In the genomic region with DNA sequence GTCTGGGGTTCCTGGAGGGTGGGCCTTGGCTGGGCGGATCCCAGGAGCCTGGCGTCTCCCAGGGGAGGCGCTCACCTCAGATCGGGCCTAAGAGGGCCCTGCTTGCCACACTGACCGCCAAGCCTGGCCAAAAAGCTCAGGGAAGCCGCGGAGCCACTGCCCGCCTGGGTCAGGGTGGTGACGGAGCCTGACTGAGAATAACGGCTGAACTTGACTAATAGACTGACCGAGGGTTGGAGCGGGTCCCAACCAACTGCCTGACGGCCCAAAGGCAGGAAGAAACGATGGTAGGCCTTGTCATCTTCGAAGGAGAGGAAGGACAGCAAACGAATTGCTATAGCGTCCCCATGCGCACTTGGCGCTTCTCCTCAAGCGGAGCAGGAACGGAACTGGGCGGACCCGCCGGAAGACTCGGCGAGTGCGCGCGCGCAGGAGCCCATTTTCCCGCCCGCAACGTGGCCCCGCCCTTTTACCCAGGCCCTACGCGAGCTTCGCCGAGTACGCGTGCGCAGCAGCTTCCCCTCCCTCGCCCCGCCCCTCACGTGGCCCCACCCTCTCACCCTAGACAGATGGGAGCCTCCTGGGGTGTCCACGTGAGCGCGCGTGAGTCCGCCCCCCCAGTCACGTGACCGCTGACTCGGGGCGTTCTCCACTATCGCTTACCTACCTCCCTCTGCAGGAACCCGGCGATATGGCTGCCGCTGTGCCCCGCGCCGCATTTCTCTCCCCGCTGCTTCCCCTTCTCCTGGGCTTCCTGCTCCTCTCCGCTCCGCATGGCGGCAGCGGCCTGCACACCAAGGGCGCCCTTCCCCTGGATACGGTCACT, we compare ENCODE assay signal across 1 cellular context.
A peak's percentile ranks its signal among the peaks of the same experiment; 100 is the strongest.
TF ChIP-seq lines count a peak whose summit lies in the region.

A gene (plus strand): TSS at position 652 of the 826 bp plus-strand sequence. CDS start 40 bp downstream, at position 692.
A gene (minus strand): TSS at position 391 of the 826 bp plus-strand sequence. CDS start 7,895 bp downstream, outside the sequence.

TF ChIP-seq in H1, 55 proteins besides CTCF, POLR2A, EP300 and RAD21:
- TF ChIP-seq SP4 (IDR thresholded peaks at IDR 0.05; ENCODE audit: low read length): peak; percentile 96; the same call in 1 of the 2 replicates
- TF ChIP-seq, protein P1, sequence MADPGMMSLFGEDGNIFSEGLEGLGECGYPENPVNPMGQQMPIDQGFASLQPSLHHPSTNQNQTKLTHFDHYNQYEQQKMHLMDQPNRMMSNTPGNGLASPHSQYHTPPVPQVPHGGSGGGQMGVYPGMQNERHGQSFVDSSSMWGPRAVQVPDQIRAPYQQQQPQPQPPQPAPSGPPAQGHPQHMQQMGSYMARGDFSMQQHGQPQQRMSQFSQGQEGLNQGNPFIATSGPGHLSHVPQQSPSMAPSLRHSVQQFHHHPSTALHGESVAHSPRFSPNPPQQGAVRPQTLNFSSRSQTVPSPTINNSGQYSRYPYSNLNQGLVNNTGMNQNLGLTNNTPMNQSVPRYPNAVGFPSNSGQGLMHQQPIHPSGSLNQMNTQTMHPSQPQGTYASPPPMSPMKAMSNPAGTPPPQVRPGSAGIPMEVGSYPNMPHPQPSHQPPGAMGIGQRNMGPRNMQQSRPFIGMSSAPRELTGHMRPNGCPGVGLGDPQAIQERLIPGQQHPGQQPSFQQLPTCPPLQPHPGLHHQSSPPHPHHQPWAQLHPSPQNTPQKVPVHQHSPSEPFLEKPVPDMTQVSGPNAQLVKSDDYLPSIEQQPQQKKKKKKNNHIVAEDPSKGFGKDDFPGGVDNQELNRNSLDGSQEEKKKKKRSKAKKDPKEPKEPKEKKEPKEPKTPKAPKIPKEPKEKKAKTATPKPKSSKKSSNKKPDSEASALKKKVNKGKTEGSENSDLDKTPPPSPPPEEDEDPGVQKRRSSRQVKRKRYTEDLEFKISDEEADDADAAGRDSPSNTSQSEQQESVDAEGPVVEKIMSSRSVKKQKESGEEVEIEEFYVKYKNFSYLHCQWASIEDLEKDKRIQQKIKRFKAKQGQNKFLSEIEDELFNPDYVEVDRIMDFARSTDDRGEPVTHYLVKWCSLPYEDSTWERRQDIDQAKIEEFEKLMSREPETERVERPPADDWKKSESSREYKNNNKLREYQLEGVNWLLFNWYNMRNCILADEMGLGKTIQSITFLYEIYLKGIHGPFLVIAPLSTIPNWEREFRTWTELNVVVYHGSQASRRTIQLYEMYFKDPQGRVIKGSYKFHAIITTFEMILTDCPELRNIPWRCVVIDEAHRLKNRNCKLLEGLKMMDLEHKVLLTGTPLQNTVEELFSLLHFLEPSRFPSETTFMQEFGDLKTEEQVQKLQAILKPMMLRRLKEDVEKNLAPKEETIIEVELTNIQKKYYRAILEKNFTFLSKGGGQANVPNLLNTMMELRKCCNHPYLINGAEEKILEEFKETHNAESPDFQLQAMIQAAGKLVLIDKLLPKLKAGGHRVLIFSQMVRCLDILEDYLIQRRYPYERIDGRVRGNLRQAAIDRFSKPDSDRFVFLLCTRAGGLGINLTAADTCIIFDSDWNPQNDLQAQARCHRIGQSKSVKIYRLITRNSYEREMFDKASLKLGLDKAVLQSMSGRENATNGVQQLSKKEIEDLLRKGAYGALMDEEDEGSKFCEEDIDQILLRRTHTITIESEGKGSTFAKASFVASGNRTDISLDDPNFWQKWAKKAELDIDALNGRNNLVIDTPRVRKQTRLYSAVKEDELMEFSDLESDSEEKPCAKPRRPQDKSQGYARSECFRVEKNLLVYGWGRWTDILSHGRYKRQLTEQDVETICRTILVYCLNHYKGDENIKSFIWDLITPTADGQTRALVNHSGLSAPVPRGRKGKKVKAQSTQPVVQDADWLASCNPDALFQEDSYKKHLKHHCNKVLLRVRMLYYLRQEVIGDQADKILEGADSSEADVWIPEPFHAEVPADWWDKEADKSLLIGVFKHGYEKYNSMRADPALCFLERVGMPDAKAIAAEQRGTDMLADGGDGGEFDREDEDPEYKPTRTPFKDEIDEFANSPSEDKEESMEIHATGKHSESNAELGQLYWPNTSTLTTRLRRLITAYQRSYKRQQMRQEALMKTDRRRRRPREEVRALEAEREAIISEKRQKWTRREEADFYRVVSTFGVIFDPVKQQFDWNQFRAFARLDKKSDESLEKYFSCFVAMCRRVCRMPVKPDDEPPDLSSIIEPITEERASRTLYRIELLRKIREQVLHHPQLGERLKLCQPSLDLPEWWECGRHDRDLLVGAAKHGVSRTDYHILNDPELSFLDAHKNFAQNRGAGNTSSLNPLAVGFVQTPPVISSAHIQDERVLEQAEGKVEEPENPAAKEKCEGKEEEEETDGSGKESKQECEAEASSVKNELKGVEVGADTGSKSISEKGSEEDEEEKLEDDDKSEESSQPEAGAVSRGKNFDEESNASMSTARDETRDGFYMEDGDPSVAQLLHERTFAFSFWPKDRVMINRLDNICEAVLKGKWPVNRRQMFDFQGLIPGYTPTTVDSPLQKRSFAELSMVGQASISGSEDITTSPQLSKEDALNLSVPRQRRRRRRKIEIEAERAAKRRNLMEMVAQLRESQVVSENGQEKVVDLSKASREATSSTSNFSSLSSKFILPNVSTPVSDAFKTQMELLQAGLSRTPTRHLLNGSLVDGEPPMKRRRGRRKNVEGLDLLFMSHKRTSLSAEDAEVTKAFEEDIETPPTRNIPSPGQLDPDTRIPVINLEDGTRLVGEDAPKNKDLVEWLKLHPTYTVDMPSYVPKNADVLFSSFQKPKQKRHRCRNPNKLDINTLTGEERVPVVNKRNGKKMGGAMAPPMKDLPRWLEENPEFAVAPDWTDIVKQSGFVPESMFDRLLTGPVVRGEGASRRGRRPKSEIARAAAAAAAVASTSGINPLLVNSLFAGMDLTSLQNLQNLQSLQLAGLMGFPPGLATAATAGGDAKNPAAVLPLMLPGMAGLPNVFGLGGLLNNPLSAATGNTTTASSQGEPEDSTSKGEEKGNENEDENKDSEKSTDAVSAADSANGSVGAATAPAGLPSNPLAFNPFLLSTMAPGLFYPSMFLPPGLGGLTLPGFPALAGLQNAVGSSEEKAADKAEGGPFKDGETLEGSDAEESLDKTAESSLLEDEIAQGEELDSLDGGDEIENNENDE (IDR thresholded peaks at IDR 0.05; ENCODE audit: insufficient replicate concordance, low read length): no peak
- no peak for TF ChIP-seq SIX5 (IDR thresholded peaks at IDR 0.05; ENCODE audit: low read depth, low read length)
- TF ChIP-seq ASH2L (IDR thresholded peaks at IDR 0.05; ENCODE audit: low read length): peak; percentile 31
- TF ChIP-seq RFX5 (IDR thresholded peaks at IDR 0.05; ENCODE audit: borderline replicate concordance, low read depth, low read length): no peak
- TF ChIP-seq POLR2AphosphoS5 (IDR thresholded peaks at IDR 0.05; ENCODE audit: low read depth, low read length): peak; percentile 97
- TF ChIP-seq CREB1 (IDR thresholded peaks at IDR 0.05): peak; percentile 48; the same call in 1 of the 2 replicates
- TF ChIP-seq, protein P2, sequence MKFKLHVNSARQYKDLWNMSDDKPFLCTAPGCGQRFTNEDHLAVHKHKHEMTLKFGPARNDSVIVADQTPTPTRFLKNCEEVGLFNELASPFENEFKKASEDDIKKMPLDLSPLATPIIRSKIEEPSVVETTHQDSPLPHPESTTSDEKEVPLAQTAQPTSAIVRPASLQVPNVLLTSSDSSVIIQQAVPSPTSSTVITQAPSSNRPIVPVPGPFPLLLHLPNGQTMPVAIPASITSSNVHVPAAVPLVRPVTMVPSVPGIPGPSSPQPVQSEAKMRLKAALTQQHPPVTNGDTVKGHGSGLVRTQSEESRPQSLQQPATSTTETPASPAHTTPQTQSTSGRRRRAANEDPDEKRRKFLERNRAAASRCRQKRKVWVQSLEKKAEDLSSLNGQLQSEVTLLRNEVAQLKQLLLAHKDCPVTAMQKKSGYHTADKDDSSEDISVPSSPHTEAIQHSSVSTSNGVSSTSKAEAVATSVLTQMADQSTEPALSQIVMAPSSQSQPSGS (IDR thresholded peaks at IDR 0.05; ENCODE audit: low read length): peak; percentile 14; the same call in 1 of the 2 replicates
- TF ChIP-seq TBP (IDR thresholded peaks at IDR 0.05; ENCODE audit: low read depth, low read length): peak; percentile 63; the same call in 1 of the 2 replicates
- TF ChIP-seq TAF7 (optimal IDR thresholded peaks at IDR 0.05; ENCODE audit: borderline replicate concordance, low read depth, low read length): peak; percentile 74
- TF ChIP-seq SP1 (IDR thresholded peaks at IDR 0.05; ENCODE audit: low read depth, low read length): peak; percentile 7; the same call in 1 of the 2 replicates
- TF ChIP-seq HDAC2 (IDR thresholded peaks at IDR 0.05; ENCODE audit: borderline replicate concordance in 1 of 2, low read depth in 2 of 2, low read length in 2 of 2): no peak
- peak; percentile 80 for TF ChIP-seq YY1 (IDR thresholded peaks at IDR 0.05; ENCODE audit: low read depth, low read length)
- TF ChIP-seq SIN3A (conservative IDR thresholded peaks at IDR 0.05 in 1 of 2, IDR thresholded peaks at IDR 0.05 in 1 of 2; ENCODE audit: low read depth in 1 of 2, low read length in 2 of 2): peak; percentile 81 to 94; a peak in 2 of 4 replicates
- peak; percentile 90 for TF ChIP-seq GTF2F1 (IDR thresholded peaks at IDR 0.05; ENCODE audit: borderline replicate concordance, low read depth, low read length)
- TF ChIP-seq SRF (IDR thresholded peaks at IDR 0.05; ENCODE audit: low read depth, low read length): no peak
- TF ChIP-seq, protein P3, sequence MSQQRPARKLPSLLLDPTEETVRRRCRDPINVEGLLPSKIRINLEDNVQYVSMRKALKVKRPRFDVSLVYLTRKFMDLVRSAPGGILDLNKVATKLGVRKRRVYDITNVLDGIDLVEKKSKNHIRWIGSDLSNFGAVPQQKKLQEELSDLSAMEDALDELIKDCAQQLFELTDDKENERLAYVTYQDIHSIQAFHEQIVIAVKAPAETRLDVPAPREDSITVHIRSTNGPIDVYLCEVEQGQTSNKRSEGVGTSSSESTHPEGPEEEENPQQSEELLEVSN (IDR thresholded peaks at IDR 0.05): peak; percentile 97
- TF ChIP-seq FOSL1 (IDR thresholded peaks at IDR 0.05; ENCODE audit: insufficient read depth, low read depth, low read length): no peak
- TF ChIP-seq BACH1 (IDR thresholded peaks at IDR 0.05; ENCODE audit: low read length): peak; percentile 6; the same call in 1 of the 2 replicates
- TF ChIP-seq CBX5 (IDR thresholded peaks at IDR 0.05; ENCODE audit: low read depth, low read length): no peak
- TF ChIP-seq, protein P4, sequence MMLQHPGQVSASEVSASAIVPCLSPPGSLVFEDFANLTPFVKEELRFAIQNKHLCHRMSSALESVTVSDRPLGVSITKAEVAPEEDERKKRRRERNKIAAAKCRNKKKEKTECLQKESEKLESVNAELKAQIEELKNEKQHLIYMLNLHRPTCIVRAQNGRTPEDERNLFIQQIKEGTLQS (IDR thresholded peaks at IDR 0.05; ENCODE audit: insufficient read depth, low read depth, low read length): peak; percentile 98
- peak; percentile 75 for TF ChIP-seq NRF1 (IDR thresholded peaks at IDR 0.05; ENCODE audit: low read depth, low read length)
- TF ChIP-seq RBBP5 (IDR thresholded peaks at IDR 0.05; ENCODE audit: borderline replicate concordance, low read depth, low read length): peak; percentile 25
- TF ChIP-seq, protein P5, sequence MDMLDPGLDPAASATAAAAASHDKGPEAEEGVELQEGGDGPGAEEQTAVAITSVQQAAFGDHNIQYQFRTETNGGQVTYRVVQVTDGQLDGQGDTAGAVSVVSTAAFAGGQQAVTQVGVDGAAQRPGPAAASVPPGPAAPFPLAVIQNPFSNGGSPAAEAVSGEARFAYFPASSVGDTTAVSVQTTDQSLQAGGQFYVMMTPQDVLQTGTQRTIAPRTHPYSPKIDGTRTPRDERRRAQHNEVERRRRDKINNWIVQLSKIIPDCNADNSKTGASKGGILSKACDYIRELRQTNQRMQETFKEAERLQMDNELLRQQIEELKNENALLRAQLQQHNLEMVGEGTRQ (IDR thresholded peaks at IDR 0.05; ENCODE audit: low read length): peak; percentile 99
- no peak for TF ChIP-seq JUN (IDR thresholded peaks at IDR 0.05; ENCODE audit: low read depth, low read length)
- no peak for TF ChIP-seq TEAD4 (IDR thresholded peaks at IDR 0.05; ENCODE audit: low read depth, low read length)
- no peak for TF ChIP-seq CBX8 (IDR thresholded peaks at IDR 0.05; ENCODE audit: borderline replicate concordance, low read depth, low read length)
- TF ChIP-seq, protein P6, sequence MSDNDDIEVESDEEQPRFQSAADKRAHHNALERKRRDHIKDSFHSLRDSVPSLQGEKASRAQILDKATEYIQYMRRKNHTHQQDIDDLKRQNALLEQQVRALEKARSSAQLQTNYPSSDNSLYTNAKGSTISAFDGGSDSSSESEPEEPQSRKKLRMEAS (IDR thresholded peaks at IDR 0.05): peak; percentile 90; the same call in 1 of the 2 replicates
- peak; percentile 86 for TF ChIP-seq PHF8 (conservative IDR thresholded peaks at IDR 0.05; ENCODE audit: low read depth, low read length)
- no peak for TF ChIP-seq RNF2 (IDR thresholded peaks at IDR 0.05; ENCODE audit: borderline replicate concordance, low read depth, low read length, missing control alignments, poor library complexity, severe bottlenecking)
- TF ChIP-seq CTBP2 (IDR thresholded peaks at IDR 0.05; ENCODE audit: borderline replicate concordance, insufficient read depth, insufficient read length, low read length): no peak
- peak; percentile 85 for TF ChIP-seq TAF1 (IDR thresholded peaks at IDR 0.05; ENCODE audit: low read depth, low read length)
- no peak for TF ChIP-seq BCL11A (IDR thresholded peaks at IDR 0.05; ENCODE audit: low read depth in 2 of 2, low read length in 2 of 2)
- no peak for TF ChIP-seq SUZ12 (IDR thresholded peaks at IDR 0.05; ENCODE audit: low read length)
- peak; percentile 49; the same call in 1 of the 2 replicates for TF ChIP-seq EGR1 (IDR thresholded peaks at IDR 0.05; ENCODE audit: borderline replicate concordance, low read depth, low read length)
- no peak for TF ChIP-seq RXRA (IDR thresholded peaks at IDR 0.05; ENCODE audit: insufficient read depth, low read depth, low read length)
